In genomic region chr4:28772066-28772465, GRCh38 we compare ENCODE assay signal across 17 cellular contexts.
DNase-seq lines count a peak whose midpoint lies in the region; ATAC-seq and TF ChIP-seq lines count a peak whose summit lies in the region.
"Had no signal": no experiment of that assay in that cellular context is flagged by ENCODE, and none has a peak within 500 bp of the region (broad histone marks: within the 10 kb centered on the region; RNA-seq: fewer than 3 reads in every experiment).

No MANE protein-coding gene starts in this region.

- no peak overlapping the region for H2BK15ac ChIP-seq in mesenchymal stem cell (ENCODE audit: low read depth, poor library complexity, severe bottlenecking)

- H3K4me1 ChIP-seq in mammary epithelial cell (ENCODE audit: insufficient read depth, low read length) (no peaks in the 10 kb centered on the region), mesenchymal stem cell (ENCODE audit: control insufficient read depth, insufficient read depth, low read depth, low read length) (no peaks in the 10 kb centered on the region), thyroid gland (no peaks in the 10 kb centered on the region)
- H3K4me1 ChIP-seq: parathyroid adenoma had no signal

- H2AK5ac ChIP-seq in mesenchymal stem cell (ENCODE audit: low read length, severe bottlenecking), result no peak overlapping the region

- ATAC-seq in HG02642 (IDR thresholded peaks at IDR 0.05; ENCODE audit: poor library complexity, unreplicated experiment) (no peak), GM19452 (IDR thresholded peaks at IDR 0.05; ENCODE audit: unreplicated experiment) (no peak), GM19467 (IDR thresholded peaks at IDR 0.05; ENCODE audit: unreplicated experiment) (no peak)
- ATAC-seq: Panc1 had no signal

- H3K36me3 ChIP-seq in mammary epithelial cell (ENCODE audit: insufficient read depth, low read length) (no peaks in the 10 kb centered on the region), mesenchymal stem cell (ENCODE audit: control insufficient read depth in 1 of 2, insufficient read depth in 2 of 2, low read depth in 1 of 2, low read length in 2 of 2) (no peaks in the 10 kb centered on the region), thyroid gland (no peaks in the 10 kb centered on the region)

- no peak overlapping the region for H2BK12ac ChIP-seq in mesenchymal stem cell (ENCODE audit: low read length in 2 of 2)

- H3K9ac ChIP-seq in mammary epithelial cell (ENCODE audit: insufficient read depth, low read length), result no peak overlapping the region
- H3K9ac ChIP-seq in mesenchymal stem cell (ENCODE audit: low read length), result no peak overlapping the region
- H3K9ac ChIP-seq: parathyroid adenoma had no signal

- H4K20me1 ChIP-seq in mammary epithelial cell (ENCODE audit: insufficient read depth, low read length), result no peaks in the 10 kb centered on the region

- H2BK120ac ChIP-seq in mesenchymal stem cell (ENCODE audit: low read depth, low read length), result no peak overlapping the region

- H3K79me2 ChIP-seq in mammary epithelial cell (ENCODE audit: insufficient read depth, low read length), result no peaks in the 10 kb centered on the region
- H3K79me2 ChIP-seq: parathyroid adenoma had no signal

- no peak overlapping the region for H4K91ac ChIP-seq in mesenchymal stem cell (ENCODE audit: low read length)

- peak; percentile 23 for DNase-seq in AG09309 (ENCODE audit: low read depth)
- DNase-seq in HT1080 (ENCODE audit: low read depth), result peak; percentile 47
- peak; percentile 38 for DNase-seq in mammary epithelial cell
- DNase-seq in mesenchymal stem cell, result peak; percentile 12
- DNase-seq in thyroid gland, result no peak
- DNase-seq: activated B cell treated with CpG ODN at 0.5 μM for 24 hours; activated naive CD4-positive, alpha-beta T cell treated with anti-CD3 and anti-CD28 coated beads, Interleukin-2, amount 50 U/mL, for 16 hours; DND-41; stimulated activated CD4-positive, alpha-beta T cell treated with anti-CD3 and anti-CD28 coated beads, Interleukin-2, amount 100 ng/mL, for 24 hours; T-helper 1 cell; trophoblast cell had no signal

- no peak overlapping the region for H2BK5ac ChIP-seq in mesenchymal stem cell (ENCODE audit: low read depth, low read length, poor library complexity, severe bottlenecking)

- H3K4ac ChIP-seq in mesenchymal stem cell (ENCODE audit: low read depth in 1 of 2, low read length in 2 of 2), result no peak overlapping the region

- intact Hi-C loops in mammary epithelial cell (cut with micrococcal nuclease) (no loop called here), thyroid gland (cut with DNase I) (no loop called here)

- H2AFZ ChIP-seq in mammary epithelial cell (ENCODE audit: low read depth, low read length) (no peak overlapping the region), mesenchymal stem cell (ENCODE audit: low read depth, low read length) (no peak overlapping the region)
- H2AFZ ChIP-seq: parathyroid adenoma had no signal

- dilution Hi-C loops in mammary epithelial cell (cut with HindIII; ENCODE audit: low sequenced_read_pairs), result no loop called here

- CTCF ChIA-PET in mammary epithelial cell (lab: Charles Lee; ENCODE audit: low non-redundant PET), result no interaction called here

- no peak for TF ChIP-seq POLR2A in thyroid gland (IDR thresholded peaks at IDR 0.05)

- H3K9me3 ChIP-seq in mammary epithelial cell (replicated peaks; ENCODE audit: insufficient read depth, low read length) (no peaks in the 10 kb centered on the region), mesenchymal stem cell (ENCODE audit: control insufficient read depth, low read length) (peaks cover 2% of the 10 kb centered on the region), thyroid gland (no peaks in the 10 kb centered on the region)

- TF ChIP-seq CTCF in AG09309 (IDR thresholded peaks at IDR 0.05; ENCODE audit: control insufficient read depth, insufficient read depth, low read depth, low read length, missing control alignments) (no peak), mammary epithelial cell (conservative IDR thresholded peaks at IDR 0.05 in 1 of 2, IDR thresholded peaks at IDR 0.05 in 1 of 2; ENCODE audit: extremely low read depth in 1 of 2, insufficient read depth in 1 of 2, low read depth in 1 of 2, low read length in 2 of 2) (no peak), thyroid gland (IDR thresholded peaks at IDR 0.05) (no peak)

- in situ Hi-C loops in mammary epithelial cell (cut with MboI; ENCODE audit: low sequenced_read_pairs in 2 of 2), result no loop called here

- H3K14ac ChIP-seq in mesenchymal stem cell (ENCODE audit: low read length in 2 of 2), result no peak overlapping the region

- H3K27me3 ChIP-seq in mammary epithelial cell (ENCODE audit: insufficient read depth, low read length), result no peaks in the 10 kb centered on the region
- no peaks in the 10 kb centered on the region for H3K27me3 ChIP-seq in mesenchymal stem cell (ENCODE audit: control insufficient read depth in 1 of 2, insufficient read depth in 1 of 2, low read length in 2 of 2)
- no peaks in the 10 kb centered on the region for H3K27me3 ChIP-seq in thyroid gland

- no peaks in the 10 kb centered on the region for H3K79me1 ChIP-seq in mesenchymal stem cell (replicated peaks; ENCODE audit: low read length, poor library complexity, severe bottlenecking)

- H3K23ac ChIP-seq in mesenchymal stem cell (ENCODE audit: low read length in 2 of 2), result no peak overlapping the region

- no TSS peak for BruUV-seq in mammary epithelial cell (replicated peaks; lab: Mats Ljungman, UMichigan)

- H3K27ac ChIP-seq in mammary epithelial cell (ENCODE audit: insufficient read depth, low read depth, low read length) (no peak overlapping the region), mesenchymal stem cell (ENCODE audit: low read length, poor library complexity, severe bottlenecking) (no peak overlapping the region), thyroid gland (no peak overlapping the region)
- H3K27ac ChIP-seq: epithelial cell of prostate, parathyroid adenoma had no signal

- H3K18ac ChIP-seq in mesenchymal stem cell (ENCODE audit: low read depth in 1 of 2, low read length in 2 of 2), result no peak overlapping the region

- no peak overlapping the region for H4K8ac ChIP-seq in mesenchymal stem cell (ENCODE audit: low read length)

- WGBS in mammary epithelial cell (ENCODE audit: low coverage, missing lambda C conversion rate), result 100% methylated on average over 1 of the region's 1 CpG
- no CpG with 5 or more reads among the region's 1 CpG for WGBS in mesenchymal stem cell
- WGBS in thyroid gland, 2 donors, result 77 to 85% methylated on average over 1 of the region's 1 CpG

- no peak overlapping the region for H3K4me3 ChIP-seq in AG09309 (ENCODE audit: control insufficient read depth, low read depth, low read length)
- H3K4me3 ChIP-seq in mammary epithelial cell (replicated peaks in 1 of 3; ENCODE audit: insufficient read depth in 1 of 3, low read depth in 2 of 3, low read length in 3 of 3), result no peak overlapping the region
- no peak overlapping the region for H3K4me3 ChIP-seq in mesenchymal stem cell (ENCODE audit: insufficient read depth in 1 of 2, low read depth in 1 of 2, low read length in 2 of 2)
- H3K4me3 ChIP-seq in thyroid gland (replicated peaks in 1 of 3), result no peak overlapping the region

- H3K4me2 ChIP-seq in mammary epithelial cell (ENCODE audit: insufficient read depth, low read depth, low read length), result no peak overlapping the region
- H3K4me2 ChIP-seq in mesenchymal stem cell (ENCODE audit: low read length, poor library complexity, severe bottlenecking), result no peak overlapping the region

Comparison
In these comparisons a context has a peak if more than half of its experiments do, and no peak if none do; other contexts are left out.
1. DNase-seq: peak in AG09309 (single experiment), HT1080 (single experiment), mammary epithelial cell (single experiment) and mesenchymal stem cell (single experiment); none in thyroid gland (0 of 2).